Comparison of ENCODE assay signal across 29 cellular contexts in the genomic region with DNA sequence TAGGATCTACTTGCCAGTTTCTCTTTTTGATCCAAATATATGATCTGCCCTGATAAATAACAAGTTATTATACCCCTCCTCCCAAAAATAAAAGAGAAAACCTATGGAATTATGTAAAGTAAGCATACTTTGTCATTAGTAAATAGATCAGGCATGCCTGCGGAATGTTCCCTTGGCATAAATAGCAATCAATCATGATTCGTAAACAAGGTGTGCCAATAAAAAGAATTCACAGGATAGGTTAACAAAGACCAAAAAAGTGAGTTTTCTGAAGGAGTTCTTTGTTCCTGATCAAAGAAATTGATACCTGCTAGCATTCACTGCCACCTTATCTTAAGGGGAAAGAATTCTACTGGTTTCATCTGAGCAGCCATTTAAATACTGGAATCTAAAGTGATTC. TPM values are rescaled to one million over a fixed set of nuclear protein-coding genes. Genes with fewer than 3 reads are reported as not detected.
DNase-seq lines count a peak whose midpoint lies in the region; ATAC-seq, FAIRE-seq and TF ChIP-seq lines count a peak whose summit lies in the region.
"Had no signal": no experiment of that assay in that cellular context is flagged by ENCODE, and none has a peak within 500 bp of the region (broad histone marks: within the 10 kb centered on the region; RNA-seq: fewer than 3 reads in every experiment).

No MANE protein-coding gene starts in this region.

- no peak for DNase-seq in MCF 10A (ENCODE audit: unreplicated experiment)
- DNase-seq in breast epithelium (ENCODE audit: low spot score in 2 of 2), result no peak
- no peak for DNase-seq in Panc1 (ENCODE audit: low read depth, low spot score)
- no peak for DNase-seq in keratinocyte (ENCODE audit: low read depth, low spot score)
- DNase-seq in type B pancreatic cell (ENCODE audit: extremely low spot score, unreplicated experiment), result no peak
- DNase-seq in retina, result no peak
- no peak for DNase-seq in foreskin fibroblast
- no peak for DNase-seq in endothelial cell (ENCODE audit: low spot score)
- DNase-seq: activated CD4-positive, alpha-beta T cell treated with anti-CD3 and anti-CD28 coated beads for 1 hour; activated CD8-positive, alpha-beta T cell treated with anti-CD3 and anti-CD28 coated beads, Interleukin-2, amount 10 ng/mL, durations not matched to agents 7 days and 5 days; anterior cingulate cortex; effector CD4-positive, alpha-beta T cell; erythroblast; H9; heart left ventricle; naive thymus-derived CD8-positive, alpha-beta T cell; NCI-H1417 treated with DMSO at 0.1 percent for 48 hours; NCI-H2081; NCI-H2227 treated with DMSO at 0.1 percent for 48 hours; NCI-H526; occipital lobe; OCI-M1 had no signal

- H3K9me3 Mint-ChIP-seq in MCF 10A (ENCODE audit: unreplicated experiment), result no peaks in the 10 kb centered on the region
- no peaks in the 10 kb centered on the region for H3K9me3 Mint-ChIP-seq in type B pancreatic cell
- no peaks in the 10 kb centered on the region for H3K9me3 Mint-ChIP-seq in endothelial cell (ENCODE audit: unreplicated experiment)
- H3K9me3 Mint-ChIP-seq: activated naive CD4-positive, alpha-beta T cell treated with anti-CD3 and anti-CD28 coated beads, Interleukin-2, amount 50 U/mL, for 24 hours; H9; naive thymus-derived CD8-positive, alpha-beta T cell; stimulated activated memory B cell treated with anti-CD40 and anti-IgM and Interleukin-4, amounts not matched to agents 10 μg/mL and 1 μg/mL and 100 μg/mL, for 72 hours; T-helper 1 cell treated with Interleukin-12 subunit alpha and Interleukin-12 subunit beta and Interleukin-4 antibody, amounts not matched to agents 30 μg/mL and 1 μg/mL, for 36 hours had no signal

- no peak overlapping the region for H2AFZ ChIP-seq in keratinocyte (ENCODE audit: control insufficient read depth, low read length)

- H3K9me3 ChIP-seq in breast epithelium (no peaks in the 10 kb centered on the region), Panc1 (ENCODE audit: control insufficient read depth, insufficient read depth, low read depth, low read length) (no peaks in the 10 kb centered on the region), keratinocyte (ENCODE audit: control insufficient read depth, low read depth, low read length) (no peaks in the 10 kb centered on the region)
- H3K9me3 ChIP-seq: heart left ventricle had no signal

- ATAC-seq in Panc1, result no peak
- ATAC-seq: activated CD8-positive, alpha-beta T cell treated with anti-CD3 and anti-CD28 coated beads, Interleukin-2, amount 10 ng/mL, durations not matched to agents 7 days and 5 days; heart left ventricle; naive thymus-derived CD8-positive, alpha-beta T cell; Right ventricle myocardium inferior; SK-N-SH treated with all-trans-retinoic acid at 6 μM for 48 hours; stimulated activated memory B cell treated with anti-CD40 and anti-IgM and Interleukin-4, amounts not matched to agents 10 μg/mL and 1 μg/mL and 100 μg/mL, for 72 hours had no signal

- H3K79me2 ChIP-seq in keratinocyte (ENCODE audit: control insufficient read depth, insufficient read depth, low read length), result peaks cover 98% of the 10 kb centered on the region

- H3K9me1 ChIP-seq in keratinocyte (ENCODE audit: control insufficient read depth, extremely low read depth, insufficient read depth, low read length), result peaks cover 13% of the 10 kb centered on the region

- H3K36me3 Mint-ChIP-seq in MCF 10A (ENCODE audit: insufficient read depth, unreplicated experiment), result peaks cover 20% of the 10 kb centered on the region
- H3K36me3 Mint-ChIP-seq in type B pancreatic cell, result peaks cover 21% of the 10 kb centered on the region
- peaks cover 4% of the 10 kb centered on the region for H3K36me3 Mint-ChIP-seq in endothelial cell (ENCODE audit: low read depth, unreplicated experiment)

- BruUV-seq in MCF 10A (replicated peaks; lab: Mats Ljungman, UMichigan) (no TSS peak), Panc1 (replicated peaks; lab: Mats Ljungman, UMichigan) (no TSS peak)

- no peak for TF ChIP-seq POLR2A in breast epithelium (IDR thresholded peaks at IDR 0.05)

- peak overlapping the region; percentile 19 for H3K9ac ChIP-seq in keratinocyte (ENCODE audit: control insufficient read depth, extremely low read depth, insufficient read depth, low read length)

- H3K36me3 ChIP-seq in breast epithelium, result no peaks in the 10 kb centered on the region
- no peaks in the 10 kb centered on the region; the same call in 1 of the 2 replicates for H3K36me3 ChIP-seq in Panc1 (ENCODE audit: control insufficient read depth, insufficient read depth, low read length)
- H3K36me3 ChIP-seq in keratinocyte (ENCODE audit: control insufficient read depth in 2 of 2, extremely low read depth in 1 of 2, insufficient read depth in 2 of 2, low read length in 2 of 2), result peaks cover 0 to 11% of the 10 kb centered on the region in 2 experiments
- H3K36me3 ChIP-seq: heart left ventricle had no signal

- CTCF ChIA-PET in MCF 10A (lab: Yijun Ruan, JAX) (interaction anchor here (0.6 to 0.8 kb wide), 4 partner anchors 23 to 998 kb away, joined by 3 to 7 read pairs (median 4); no protein-coding TSS in a partner anchor), Panc1 (lab: Charles Lee) (no interaction called here)

- in situ Hi-C loops in Panc1 (cut with HindIII; ENCODE audit: low pct_unique_long_range_greater_than_20kb, low sequenced_read_pairs), result no loop called here

- TF ChIP-seq CTCF in MCF 10A (IDR thresholded peaks at IDR 0.05; ENCODE audit: unreplicated experiment) (no peak), breast epithelium (IDR thresholded peaks at IDR 0.05) (no peak), Panc1 (IDR thresholded peaks at IDR 0.05) (no peak), keratinocyte (optimal IDR thresholded peaks at IDR 0.05 in 1 of 3, IDR thresholded peaks at IDR 0.05 in 1 of 3, conservative IDR thresholded peaks at IDR 0.05 in 1 of 3; ENCODE audit: extremely low read depth in 1 of 3, insufficient read depth in 2 of 3, low read length in 3 of 3) (no peak), type B pancreatic cell (conservative IDR thresholded peaks at IDR 0.05) (no peak), foreskin fibroblast (IDR thresholded peaks at IDR 0.05; ENCODE audit: low read depth, low read length) (no peak), endothelial cell (IDR thresholded peaks at IDR 0.05; ENCODE audit: unreplicated experiment) (no peak)

- H3K27ac Mint-ChIP-seq in MCF 10A (ENCODE audit: low read depth, unreplicated experiment) (peak overlapping the region; percentile 43), type B pancreatic cell (peak overlapping the region; percentile 75), endothelial cell (ENCODE audit: unreplicated experiment) (no peak overlapping the region)
- H3K27ac Mint-ChIP-seq: activated CD8-positive, alpha-beta T cell treated with anti-CD3 and anti-CD28 coated beads, Interleukin-2, amount 10 ng/mL, durations not matched to agents 7 days and 5 days; activated naive CD4-positive, alpha-beta T cell treated with anti-CD3 and anti-CD28 coated beads, Interleukin-2, amount 50 U/mL, for 24 hours; H9; stimulated activated memory B cell treated with anti-CD40 and anti-IgM and Interleukin-4, amounts not matched to agents 10 μg/mL and 1 μg/mL and 100 μg/mL, for 72 hours; T-helper 1 cell treated with Interleukin-12 subunit alpha and Interleukin-12 subunit beta and Interleukin-4 antibody, amounts not matched to agents 30 μg/mL and 1 μg/mL, for 36 hours had no signal

- H3K4me3 Mint-ChIP-seq in MCF 10A (ENCODE audit: unreplicated experiment) (no peak overlapping the region), type B pancreatic cell (no peak overlapping the region), endothelial cell (ENCODE audit: unreplicated experiment) (no peak overlapping the region)
- H3K4me3 Mint-ChIP-seq: activated CD8-positive, alpha-beta T cell treated with anti-CD3 and anti-CD28 coated beads, Interleukin-2, amount 10 ng/mL, durations not matched to agents 7 days and 5 days; activated naive CD4-positive, alpha-beta T cell treated with anti-CD3 and anti-CD28 coated beads, Interleukin-2, amount 50 U/mL, for 24 hours; H9; naive thymus-derived CD8-positive, alpha-beta T cell; stimulated activated memory B cell treated with anti-CD40 and anti-IgM and Interleukin-4, amounts not matched to agents 10 μg/mL and 1 μg/mL and 100 μg/mL, for 72 hours; T-helper 1 cell treated with Interleukin-12 subunit alpha and Interleukin-12 subunit beta and Interleukin-4 antibody, amounts not matched to agents 30 μg/mL and 1 μg/mL, for 36 hours had no signal

- H3K4me1 Mint-ChIP-seq in MCF 10A (ENCODE audit: insufficient read depth, unreplicated experiment) (peaks cover 53% of the 10 kb centered on the region), type B pancreatic cell (ENCODE audit: unreplicated experiment) (peaks cover 30% of the 10 kb centered on the region), endothelial cell (ENCODE audit: unreplicated experiment) (peaks cover 54% of the 10 kb centered on the region)

- H3K27ac ChIP-seq in breast epithelium, result no peak overlapping the region
- peak overlapping the region; percentile 100 for H3K27ac ChIP-seq in Panc1 (ENCODE audit: low read length)
- peak overlapping the region; percentile 57 for H3K27ac ChIP-seq in keratinocyte (ENCODE audit: control insufficient read depth, insufficient read depth, low read length)

- H4K20me1 ChIP-seq in keratinocyte (ENCODE audit: control insufficient read depth, extremely low read depth, insufficient read depth, low read length), result peaks cover 50% of the 10 kb centered on the region

- H3K4me3 ChIP-seq in breast epithelium (no peak overlapping the region), Panc1 (ENCODE audit: low read depth in 2 of 2, low read length in 2 of 2) (no peak overlapping the region), keratinocyte (ENCODE audit: control insufficient read depth in 2 of 3, extremely low read depth in 1 of 3, insufficient read depth in 2 of 3, low read depth in 1 of 3, low read length in 3 of 3) (no peak overlapping the region), foreskin fibroblast (ENCODE audit: low read depth in 1 of 2, low read length in 2 of 2) (no peak overlapping the region)
- H3K4me3 ChIP-seq: heart left ventricle had no signal

- peak overlapping the region; percentile 45 for H3K4me2 ChIP-seq in keratinocyte (ENCODE audit: control insufficient read depth, extremely low read depth, insufficient read depth, low read depth, low read length)

- FAIRE-seq in keratinocyte (lab: Jason Lieb, UNC), result no peak
- FAIRE-seq: colon, GM18507 had no signal

- no peaks in the 10 kb centered on the region for H3K27me3 Mint-ChIP-seq in MCF 10A (ENCODE audit: insufficient read depth, unreplicated experiment)
- no peaks in the 10 kb centered on the region for H3K27me3 Mint-ChIP-seq in type B pancreatic cell
- H3K27me3 Mint-ChIP-seq in endothelial cell (ENCODE audit: unreplicated experiment), result peaks cover 5% of the 10 kb centered on the region
- H3K27me3 Mint-ChIP-seq: activated naive CD4-positive, alpha-beta T cell treated with anti-CD3 and anti-CD28 coated beads, Interleukin-2, amount 50 U/mL, for 24 hours; naive thymus-derived CD8-positive, alpha-beta T cell; stimulated activated memory B cell treated with anti-CD40 and anti-IgM and Interleukin-4, amounts not matched to agents 10 μg/mL and 1 μg/mL and 100 μg/mL, for 72 hours had no signal

- intact Hi-C loops in MCF 10A (cut with micrococcal nuclease), result no loop called here
- intact Hi-C loops in breast epithelium (cut with DNase I; ENCODE audit: low total_unique reads), result no loop called here
- intact Hi-C loops in Panc1 (cut with micrococcal nuclease; ENCODE audit: unreplicated experiment), result no loop called here

- H3K4me1 ChIP-seq in breast epithelium, result no peaks in the 10 kb centered on the region
- peaks cover 92% of the 10 kb centered on the region for H3K4me1 ChIP-seq in Panc1 (ENCODE audit: control insufficient read depth, insufficient read depth, low read length)
- peaks cover 95% of the 10 kb centered on the region for H3K4me1 ChIP-seq in keratinocyte (ENCODE audit: control insufficient read depth, extremely low read depth, insufficient read depth, low read length)

- POLR2A ChIA-PET in MCF 10A (lab: Yijun Ruan, JAX) (interaction anchor here (0.7 to 19.5 kb wide), 6 partner anchors 8 to 34 kb away, joined by 4 to 333 read pairs (median 6); partner anchors contain the start of gene ITGB1), Panc1 (lab: Charles Lee) (interaction anchor here (1.1 kb wide), 1 partner anchor 8 kb away, joined by 7 read pairs; no protein-coding TSS in a partner anchor)

- dilution Hi-C loops in keratinocyte (cut with MboI; ENCODE audit: extremely low pct_ligation_motif_present, low sequenced_read_pairs), result no loop called here

- no peaks in the 10 kb centered on the region for H3K27me3 ChIP-seq in breast epithelium
- no peaks in the 10 kb centered on the region for H3K27me3 ChIP-seq in Panc1 (ENCODE audit: control insufficient read depth, insufficient read depth, low read length)
- no peaks in the 10 kb centered on the region for H3K27me3 ChIP-seq in keratinocyte (ENCODE audit: control insufficient read depth, extremely low read depth, insufficient read depth, low read length)
- H3K27me3 ChIP-seq: heart left ventricle had no signal

RNA-seq across cellular contexts. Expression of gene ITGB1, which starts 11.9 kb away (rescaled TPM):
- total RNA-seq in MCF 10A (2022) (680 and 703 TPM in 2 replicates), breast epithelium (1,000 to 10,000 TPM in 1 of 3 donors, 100 to 1,000 TPM in 2; 438 to 1,565 (median 480) TPM), Panc1 (2021; ENCODE audit: unreplicated experiment) (803 TPM), type B pancreatic cell (ENCODE audit: low replicate concordance) (224 and 240 TPM in 2 replicates), endothelial cell (ENCODE audit: unreplicated experiment) (504 TPM)
- polyA plus RNA-seq in Panc1 (2012; ENCODE audit: insufficient read length), result 484 TPM
- polyA plus RNA-seq in keratinocyte, result 1,026 to 1,445 TPM (median 1,030 TPM) in 3 replicates
- 511 TPM for polyA plus RNA-seq in keratinocyte (2011; ENCODE audit: low read depth)
- 420 and 664 TPM in 2 replicates for polyA plus RNA-seq in keratinocyte (2011; cell fraction: cytosol; rRNA removed)
- polyA plus RNA-seq in keratinocyte (2011; cell fraction: nucleus; rRNA removed), result 1,436 and 2,106 TPM in 2 replicates
- 328 and 1,010 TPM in 2 replicates for polyA plus RNA-seq in keratinocyte (2012; ENCODE audit: low replicate concordance)
- polyA minus RNA-seq in keratinocyte, result 361 to 979 TPM (median 522 TPM) in 3 replicates
- polyA minus RNA-seq in keratinocyte (2011; cell fraction: cytosol; rRNA and poly(A)+ RNA removed), result 475 TPM
- polyA minus RNA-seq in keratinocyte (2011; cell fraction: nucleus; rRNA and poly(A)+ RNA removed), result 1,567 and 2,524 TPM in 2 replicates

Comparison
In these comparisons a context has a peak if more than half of its experiments do, and no peak if none do; other contexts are left out.
1. H3K27ac ChIP-seq: peak in Panc1 (single experiment) and keratinocyte (single experiment); none in breast epithelium (0 of 2).